In genomic region chr13:96075953-96076543, GRCh38 we compare ENCODE assay signal across 9 cellular contexts. TPM values are rescaled to one million over a fixed set of nuclear protein-coding genes. Genes with fewer than 3 reads are reported as not detected.
DNase-seq lines count a peak whose midpoint lies in the region; ATAC-seq and TF ChIP-seq lines count a peak whose summit lies in the region.
"Had no signal": no experiment of that assay in that cellular context is flagged by ENCODE, and none has a peak within 500 bp of the region (broad histone marks: within the 10 kb centered on the region; RNA-seq: fewer than 3 reads in every experiment).

No MANE protein-coding gene starts in this region.

- intact Hi-C loops in Right ventricle myocardium inferior (cut with DNase I) (no loop called here), upper lobe of right lung (cut with DNase I) (no loop called here)

- no peak overlapping the region for H3K4me3 ChIP-seq in cardiac muscle cell
- no peak overlapping the region for H3K4me3 ChIP-seq in LNCaP clone FGC (ENCODE audit: low read depth, low read length)
- H3K4me3 ChIP-seq in epithelial cell of proximal tubule (ENCODE audit: low read depth, low read length) = no peak overlapping the region
- H3K4me3 ChIP-seq in upper lobe of right lung = no peak overlapping the region

- H3K4me1 ChIP-seq in cardiac muscle cell (ENCODE audit: low read depth) (no peaks in the 10 kb centered on the region), upper lobe of right lung (no peaks in the 10 kb centered on the region)

- H3K9me3 ChIP-seq in cardiac muscle cell (ENCODE audit: low read depth) (no peaks in the 10 kb centered on the region), upper lobe of right lung (no peaks in the 10 kb centered on the region)
- H3K9me3 ChIP-seq: neutrophil had no signal

- DNase-seq in cardiac muscle cell (ENCODE audit: low read depth in 1 of 2, low spot score in 1 of 2) (peak; percentile 22 to 48), Right ventricle myocardium inferior (ENCODE audit: missing footprints) (no peak), LNCaP clone FGC (ENCODE audit: low read depth) (no peak), epithelial cell of proximal tubule (ENCODE audit: low read depth) (no peak), upper lobe of right lung (no peak), NCI-H226 (no peak), MV-4-11 (lab: John Stamatoyannopoulos, UW) (no peak)
- DNase-seq in stimulated activated CD8-positive, alpha-beta memory T cell treated with anti-CD3 and anti-CD28 coated beads, Interleukin-4, amount 100 ng/mL, for 48 hours = no peak

- H3K27me3 ChIP-seq in cardiac muscle cell (no peaks in the 10 kb centered on the region), upper lobe of right lung (no peaks in the 10 kb centered on the region)

- TF ChIP-seq CTCF in cardiac muscle cell (IDR thresholded peaks at IDR 0.05; ENCODE audit: low read depth, low read length) = peak; percentile 73
- peak; percentile 34 for TF ChIP-seq CTCF in LNCaP clone FGC (IDR thresholded peaks at IDR 0.05; ENCODE audit: control insufficient read depth, extremely low read depth, insufficient read depth)
- peak; percentile 70 for TF ChIP-seq CTCF in epithelial cell of proximal tubule (conservative IDR thresholded peaks at IDR 0.05; ENCODE audit: low read depth, low read length)
- TF ChIP-seq CTCF in upper lobe of right lung (IDR thresholded peaks at IDR 0.05) = peak; percentile 56

- H3K27ac ChIP-seq in cardiac muscle cell (no peak overlapping the region), upper lobe of right lung (no peak overlapping the region)
- H3K27ac ChIP-seq: neutrophil had no signal

- ATAC-seq in Right ventricle myocardium inferior = no peak
- no peak for ATAC-seq in upper lobe of right lung

- H3K36me3 ChIP-seq in cardiac muscle cell (no peaks in the 10 kb centered on the region), upper lobe of right lung (no peaks in the 10 kb centered on the region)
- H3K36me3 ChIP-seq: neutrophil had no signal

RNA-seq across cellular contexts. Expression of gene HS6ST3, which starts 13.9 kb away (rescaled TPM):
- total RNA-seq in cardiac muscle cell = 0.39 and 0.81 TPM in 2 replicates
- polyA plus RNA-seq in cardiac muscle cell = 0.38 TPM in 1 of 2 replicates, not detected in the other
- 1.4 TPM for total RNA-seq in Right ventricle myocardium inferior
- 0.07 and 0.29 TPM in 2 replicates for total RNA-seq in epithelial cell of proximal tubule
- total RNA-seq in upper lobe of right lung = not detected

RNA-seq across cellular contexts. Expression of gene UGGT2, which starts 22.8 kb away (rescaled TPM):
- total RNA-seq in cardiac muscle cell = 25.7 and 43.6 TPM in 2 replicates
- polyA plus RNA-seq in cardiac muscle cell = 23.3 and 27.9 TPM in 2 replicates
- total RNA-seq in Right ventricle myocardium inferior = 10.0 TPM
- total RNA-seq in epithelial cell of proximal tubule = 17.4 and 20.1 TPM in 2 replicates
- 21.7 TPM for total RNA-seq in upper lobe of right lung

Comparison
In these comparisons a context has a peak if more than half of its experiments do, and no peak if none do; other contexts are left out.
1. DNase-seq: peak in cardiac muscle cell (2 of 2); none in Right ventricle myocardium inferior (single experiment), LNCaP clone FGC (single experiment), epithelial cell of proximal tubule (single experiment), upper lobe of right lung (single experiment), NCI-H226 (single experiment), stimulated activated CD8-positive, alpha-beta memory T cell treated with anti-CD3 and anti-CD28 coated beads, Interleukin-4, amount 100 ng/mL, for 48 hours (single experiment) and MV-4-11 (single experiment).
2. Peak in every context shown above with its lines, with median percentiles within 50 percentile points of each other: CTCF ChIP-seq.